ENCODE assay signal across 19 cellular contexts in genomic region chr2:170144758-170145157, GRCh38. TPM values are rescaled to one million over a fixed set of nuclear protein-coding genes. Genes with fewer than 3 reads are reported as not detected.
A peak's percentile ranks its signal among the peaks of the same experiment; 100 is the strongest.
DNase-seq lines count a peak whose midpoint lies in the region; ATAC-seq and TF ChIP-seq lines count a peak whose summit lies in the region.
"Had no signal": no experiment of that assay in that cellular context is flagged by ENCODE, and none has a peak within 500 bp of the region (broad histone marks: within the 10 kb centered on the region; RNA-seq: fewer than 3 reads in every experiment).

No MANE protein-coding gene starts in this region.

- H4K20me1 ChIP-seq in GM23338 (replicated peaks; ENCODE audit: insufficient read depth) = no peaks in the 10 kb centered on the region

- no peak for TF ChIP-seq CTCF in GM23338 (conservative IDR thresholded peaks at IDR 0.05; ENCODE audit: low read depth in 2 of 2)
- TF ChIP-seq CTCF in parathyroid adenoma (IDR thresholded peaks at IDR 0.05) = no peak
- no peak for TF ChIP-seq CTCF in GM10266 (IDR thresholded peaks at IDR 0.05; ENCODE audit: control insufficient read depth, insufficient read depth, low read depth, missing control alignments)

- H3K36me3 ChIP-seq in GM23338 (ENCODE audit: insufficient read depth) (peaks cover 5% of the 10 kb centered on the region; the same call in 1 of the 2 replicates), parathyroid adenoma (ENCODE audit: control insufficient read depth, insufficient read depth, low read length) (no peaks in the 10 kb centered on the region)
- H3K36me3 ChIP-seq: SJCRH30 had no signal

- no peaks in the 10 kb centered on the region for H3F3A ChIP-seq in GM23338 (replicated peaks; ENCODE audit: low read depth)

- peaks cover 6% of the 10 kb centered on the region for H3K27me3 Mint-ChIP-seq in GM23338 (ENCODE audit: insufficient read depth, low read depth, poor library complexity)

- ATAC-seq in GM23338 = no peak
- ATAC-seq: CD8-positive, alpha-beta T cell; T-helper 17 cell had no signal

- no peak overlapping the region for H3K4me3 Mint-ChIP-seq in GM23338
- H3K4me3 Mint-ChIP-seq: CD8-positive, alpha-beta T cell; T-helper 17 cell had no signal

- DNase-seq in NCI-H1092 (lab: John Stamatoyannopoulos, UW) (peak; percentile 2), NCI-H1092 treated with DMSO at 0.1 percent for 48 hours (lab: John Stamatoyannopoulos, UW) (no peak), GM23338 (ENCODE audit: low spot score) (no peak), epithelial cell of prostate (ENCODE audit: low read depth, low spot score) (no peak), NCI-H1930 (lab: John Stamatoyannopoulos, UW) (no peak), GM10266 (ENCODE audit: extremely low spot score) (no peak), hypothalamus (lab: John Stamatoyannopoulos, UW) (no peak)
- DNase-seq: 8988T; CD8-positive, alpha-beta T cell; DND-41; GDM1; GOT3; MV-4-11; NCI-H510A treated with DMSO at 0.1 percent for 48 hours; NK-92 treated with Interleukin-12 subunit alpha and Interleukin-12 subunit beta, amount 100 ng/mL, for 24 hours; SJCRH30; T-helper 17 cell had no signal

- no peak overlapping the region for H3K27ac Mint-ChIP-seq in GM23338
- H3K27ac Mint-ChIP-seq: CD8-positive, alpha-beta T cell; T-helper 17 cell had no signal

- H3K4me1 ChIP-seq in GM23338 (ENCODE audit: insufficient read depth) (no peaks in the 10 kb centered on the region), parathyroid adenoma (no peaks in the 10 kb centered on the region)
- H3K4me1 ChIP-seq: SJCRH30 had no signal

- peaks cover 3% of the 10 kb centered on the region; the same call in 2 of the 3 replicates for H3K36me3 Mint-ChIP-seq in GM23338 (ENCODE audit: low read depth)
- H3K36me3 Mint-ChIP-seq: CD8-positive, alpha-beta T cell had no signal

- H3K4me3 ChIP-seq in GM23338 (no peak overlapping the region), parathyroid adenoma (ENCODE audit: low read depth, low read length) (no peak overlapping the region)
- H3K4me3 ChIP-seq: SJCRH30 had no signal

- H3K9ac ChIP-seq in parathyroid adenoma = no peak overlapping the region

- H3K9me2 ChIP-seq in GM23338 (ENCODE audit: insufficient read depth) = no peaks in the 10 kb centered on the region

- no peaks in the 10 kb centered on the region for H3K79me2 ChIP-seq in GM23338 (replicated peaks; ENCODE audit: insufficient read depth)
- no peaks in the 10 kb centered on the region for H3K79me2 ChIP-seq in parathyroid adenoma

- H3K9me3 ChIP-seq in parathyroid adenoma (ENCODE audit: control insufficient read depth, low read length) = no peaks in the 10 kb centered on the region
- H3K9me3 ChIP-seq: SJCRH30 had no signal

- H2AFZ ChIP-seq in GM23338 (peak overlapping the region; percentile 72), parathyroid adenoma (peak overlapping the region; percentile 33)

- peaks cover 7% of the 10 kb centered on the region for H3K4me1 Mint-ChIP-seq in GM23338
- H3K4me1 Mint-ChIP-seq: T-helper 17 cell had no signal

- H3K4me2 ChIP-seq in GM23338 (no peak overlapping the region), parathyroid adenoma (ENCODE audit: low read length) (no peak overlapping the region)

- H3K9me3 Mint-ChIP-seq in GM23338 = peaks cover 10% of the 10 kb centered on the region
- H3K9me3 Mint-ChIP-seq: CD8-positive, alpha-beta T cell had no signal

- H3K27me3 ChIP-seq in GM23338 (ENCODE audit: insufficient read depth) (no peaks in the 10 kb centered on the region), parathyroid adenoma (ENCODE audit: control insufficient read depth, insufficient read depth, low read length) (no peaks in the 10 kb centered on the region)
- H3K27me3 ChIP-seq: SJCRH30 had no signal

- H3K27ac ChIP-seq in GM23338 (ENCODE audit: low read depth) (no peak overlapping the region), epithelial cell of prostate (peak overlapping the region; percentile 42), parathyroid adenoma (no peak overlapping the region)
- H3K27ac ChIP-seq: SJCRH30 had no signal

TF ChIP-seq in GM23338, 12 proteins besides CTCF, POLR2A, EP300 and RAD21 (continues in another document):
- TF ChIP-seq REST (IDR thresholded peaks at IDR 0.05; ENCODE audit: unreplicated experiment) (no peak), ZNF114 (CRISPR knock-in tag; IDR thresholded peaks at IDR 0.05) (no peak), EZH2 (IDR thresholded peaks at IDR 0.05; ENCODE audit: low read depth, unreplicated experiment) (no peak), EZH2phosphoT487 (IDR thresholded peaks at IDR 0.05; ENCODE audit: unreplicated experiment) (no peak), ETS1 (IDR thresholded peaks at IDR 0.05) (no peak), STAT1 (IDR thresholded peaks at IDR 0.05; ENCODE audit: unreplicated experiment) (no peak)

RNA-seq across cellular contexts. Expression of gene MYO3B, which starts 33.2 kb away (rescaled TPM):
- total RNA-seq in GM23338 (2014; rRNA removed; shearing (Covaris generic)) = 0.19 and 0.42 TPM in 2 replicates
- 0.10 TPM in 1 of 2 replicates, not detected in the other for polyA plus RNA-seq in GM23338 (2016; fragmentation: Nextera tagmentation; extraction: Ambion mirVana)
- total RNA-seq: CD8-positive, alpha-beta T cell had no signal
- polyA plus RNA-seq: BJ had no signal
